1 cellular context compared by ENCODE assay signal in genomic region chr11:118916842-118917388, GRCh38.
A peak's percentile ranks its signal among the peaks of the same experiment; 100 is the strongest.
TF ChIP-seq lines count a peak whose summit lies in the region.

No MANE protein-coding gene starts in this region.

TF ChIP-seq in HepG2, 621 proteins besides CTCF, POLR2A, EP300 and RAD21 (continued from another document and continues in another):
- TF ChIP-seq ZBTB37 (CRISPR knock-in tag; IDR thresholded peaks at IDR 0.05), result no peak
- no peak for TF ChIP-seq POGZ (CRISPR knock-in tag; IDR thresholded peaks at IDR 0.05)
- TF ChIP-seq EHMT2 (IDR thresholded peaks at IDR 0.05; ENCODE audit: borderline replicate concordance, low read depth, low read length), result no peak
- no peak for TF ChIP-seq BRF2 (CRISPR knock-in tag; IDR thresholded peaks at IDR 0.05)
- TF ChIP-seq GATAD2A (CRISPR knock-in tag; IDR thresholded peaks at IDR 0.05), result 0 out of 2 replicates have a peak, but pooled peaks have one; percentile 20
- TF ChIP-seq ZNF331 (CRISPR knock-in tag; IDR thresholded peaks at IDR 0.05), result no peak
- no peak for TF ChIP-seq CCDC6 (CRISPR knock-in tag; IDR thresholded peaks at IDR 0.05)
- no peak for TF ChIP-seq ZNF644 (CRISPR knock-in tag; IDR thresholded peaks at IDR 0.05; ENCODE audit: low read depth)
- no peak for TF ChIP-seq TRIM22 (IDR thresholded peaks at IDR 0.05)
- TF ChIP-seq CEBPB (IDR thresholded peaks at IDR 0.05; ENCODE audit: borderline replicate concordance, low read depth, low read length), result no peak
- no peak for TF ChIP-seq POLR2G (IDR thresholded peaks at IDR 0.05; ENCODE audit: low read depth, low read length)
- no peak for TF ChIP-seq ZNF615 (CRISPR knock-in tag; IDR thresholded peaks at IDR 0.05; ENCODE audit: borderline replicate concordance)
- no peak for TF ChIP-seq ZBTB39 (CRISPR knock-in tag; IDR thresholded peaks at IDR 0.05)
- 0 out of 2 replicates have a peak, but pooled peaks have one; percentile 16 for TF ChIP-seq ZMYM3 (CRISPR knock-in tag; IDR thresholded peaks at IDR 0.05)
- TF ChIP-seq RBM39 (IDR thresholded peaks at IDR 0.05; ENCODE audit: low read depth, low read length, poor library complexity, severe bottlenecking), result no peak
- peak; percentile 50 for TF ChIP-seq RXRB (CRISPR knock-in tag; IDR thresholded peaks at IDR 0.05; ENCODE audit: borderline replicate concordance)
- no peak for TF ChIP-seq SNAPC4 (CRISPR knock-in tag; IDR thresholded peaks at IDR 0.05)
- TF ChIP-seq YY1 (IDR thresholded peaks at IDR 0.05; ENCODE audit: insufficient read depth, insufficient replicate concordance, low read depth, low read length), result peak; percentile 71
- no peak for TF ChIP-seq ZNF431 (CRISPR knock-in tag; IDR thresholded peaks at IDR 0.05; ENCODE audit: borderline replicate concordance, low read depth)
- TF ChIP-seq PATZ1 (CRISPR knock-in tag; IDR thresholded peaks at IDR 0.05), result peak; percentile 65
- no peak for TF ChIP-seq HMGXB4 (CRISPR knock-in tag; IDR thresholded peaks at IDR 0.05; ENCODE audit: borderline replicate concordance in 1 of 2, low read depth in 1 of 2)
- peak; percentile 57; the same call in 1 of the 2 replicates for TF ChIP-seq ESRRA (CRISPR knock-in tag; IDR thresholded peaks at IDR 0.05; ENCODE audit: low read depth)
- TF ChIP-seq NR2F6 (IDR thresholded peaks at IDR 0.05), result peak; percentile 32; the same call in 1 of the 2 replicates
- peak; percentile 15; the same call in 1 of the 2 replicates for TF ChIP-seq NR2F6 (CRISPR knock-in tag; IDR thresholded peaks at IDR 0.05)
- peak; percentile 41; the same call in 1 of the 2 replicates for TF ChIP-seq NCOA2 (CRISPR knock-in tag; IDR thresholded peaks at IDR 0.05)
- no peak for TF ChIP-seq KDM6A (CRISPR knock-in tag; IDR thresholded peaks at IDR 0.05; ENCODE audit: low read depth)
- no peak for TF ChIP-seq SRF (IDR thresholded peaks at IDR 0.05; ENCODE audit: low read depth, low read length)
- peak; percentile 36; the same call in 1 of the 2 replicates for TF ChIP-seq MYC (CRISPR knock-in tag; IDR thresholded peaks at IDR 0.05; ENCODE audit: borderline replicate concordance)
- TF ChIP-seq GLMP (CRISPR knock-in tag; IDR thresholded peaks at IDR 0.05; ENCODE audit: borderline replicate concordance), result no peak
- no peak for TF ChIP-seq PPARG (CRISPR knock-in tag; conservative IDR thresholded peaks at IDR 0.05)
- no peak for TF ChIP-seq KDM3A (CRISPR knock-in tag; IDR thresholded peaks at IDR 0.05; ENCODE audit: low read depth)
- TF ChIP-seq KAT8 (CRISPR knock-in tag; IDR thresholded peaks at IDR 0.05), result peak; percentile 34; the same call in 1 of the 2 replicates
- TF ChIP-seq HMG20B (CRISPR knock-in tag; conservative IDR thresholded peaks at IDR 0.05), result 0 out of 2 replicates have a peak, but pooled peaks have one; percentile 0
- TF ChIP-seq ZNF432 (CRISPR knock-in tag; IDR thresholded peaks at IDR 0.05; ENCODE audit: borderline replicate concordance), result no peak
- no peak for TF ChIP-seq ZNF549 (CRISPR knock-in tag; IDR thresholded peaks at IDR 0.05)
- TF ChIP-seq GTF3A (CRISPR knock-in tag; conservative IDR thresholded peaks at IDR 0.05), result no peak
- TF ChIP-seq MYNN (CRISPR knock-in tag; IDR thresholded peaks at IDR 0.05; ENCODE audit: low read depth), result no peak
- TF ChIP-seq HOMEZ (CRISPR knock-in tag; IDR thresholded peaks at IDR 0.05; ENCODE audit: low read depth), result no peak
- TF ChIP-seq ZNF3 (CRISPR knock-in tag; IDR thresholded peaks at IDR 0.05), result no peak
- no peak for TF ChIP-seq ZNF691 (CRISPR knock-in tag; IDR thresholded peaks at IDR 0.05; ENCODE audit: borderline replicate concordance, low read depth)
- no peak for TF ChIP-seq GMEB2 (CRISPR knock-in tag; IDR thresholded peaks at IDR 0.05; ENCODE audit: low read depth)
